Comparison of ENCODE assay signal across 7 cellular contexts in the genomic region with DNA sequence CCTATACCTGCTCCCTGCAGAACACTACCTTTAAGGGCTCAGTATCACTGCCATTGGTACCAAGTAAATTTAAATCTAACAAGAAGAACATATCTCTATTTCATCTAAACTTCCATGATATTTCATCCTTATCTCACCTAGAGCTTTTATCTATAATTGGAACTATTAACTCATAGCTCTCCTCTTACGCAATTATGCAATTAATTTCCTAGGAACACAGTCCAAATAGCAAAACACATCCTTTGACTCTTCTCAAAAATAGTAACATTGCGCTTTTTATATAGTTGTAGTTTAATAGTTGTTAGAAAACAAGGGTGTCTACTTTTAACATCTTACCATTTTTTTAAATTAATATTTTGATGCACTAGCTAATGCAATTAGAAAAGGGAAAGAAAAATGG.
"Had no signal": no experiment of that assay in that cellular context is flagged by ENCODE, and none has a peak within 500 bp of the region (broad histone marks: within the 10 kb centered on the region; RNA-seq: fewer than 3 reads in every experiment).

No MANE protein-coding gene starts in this region.

- H3K4me2 ChIP-seq: KMS-11 had no signal

- FAIRE-seq: H54 had no signal

- DNase-seq: GM23248, GOT3, H9, HCEC 1CT, KBM-7 had no signal

- H2AFZ ChIP-seq: GM23248 had no signal

- H3K27ac ChIP-seq: GM23248, KMS-11 had no signal

- H3K9ac ChIP-seq: GM23248, KMS-11 had no signal

- H3K4me3 ChIP-seq: GM23248 had no signal
